8 cellular contexts compared by ENCODE assay signal in the genomic region with DNA sequence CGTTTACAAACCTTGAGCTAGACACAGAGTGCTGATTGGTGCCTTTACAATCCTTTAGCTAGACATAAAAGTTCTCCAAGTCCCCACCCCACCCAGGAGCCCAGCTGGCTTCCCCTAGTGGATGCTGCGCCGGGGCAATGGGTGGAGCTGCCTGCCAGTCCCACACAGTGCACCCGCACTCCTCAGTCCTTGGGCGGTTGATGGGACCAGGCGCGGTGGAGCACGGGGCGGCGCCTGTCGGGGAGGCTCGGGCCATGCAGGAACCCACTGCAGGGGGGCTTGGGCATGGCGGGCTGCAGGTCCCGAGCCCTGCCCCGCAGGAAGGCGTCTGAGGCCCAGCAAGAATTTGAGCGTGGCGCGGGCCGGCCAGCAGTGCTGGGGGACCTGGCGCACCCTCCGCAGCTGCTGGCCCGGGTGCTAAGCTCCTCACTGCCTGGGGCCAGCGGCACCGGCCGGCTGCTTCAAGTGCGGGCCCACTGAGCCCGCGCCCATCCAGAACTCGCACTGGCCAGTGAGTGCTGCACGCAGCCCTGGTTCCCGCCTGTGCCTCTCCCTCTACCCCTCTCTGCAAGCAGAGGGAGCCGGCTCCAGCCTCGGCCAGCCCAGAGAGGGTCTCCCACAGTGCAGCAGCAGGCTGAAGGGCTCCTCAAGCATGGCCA.
A peak's percentile ranks its signal among the peaks of the same experiment; 100 is the strongest.
DNase-seq lines count a peak whose midpoint lies in the region; ATAC-seq and TF ChIP-seq lines count a peak whose summit lies in the region.
"Not testable (repeated sequence)": the region's sequence is repeated elsewhere in the genome, so short reads cannot be mapped to it uniquely, and the experiment has no call there.

No MANE protein-coding gene starts in this region.

- not testable (repeated sequence) for H3K27ac ChIP-seq in testis, upper lobe of left lung

- H3K4me3 Mint-ChIP-seq in natural killer cell: peak overlapping the region; percentile 28
- not testable (repeated sequence) for H3K4me3 Mint-ChIP-seq in stimulated activated memory B cell treated with anti-CD40 and anti-IgM and Interleukin-4, amounts not matched to agents 10 μg/mL and 1 μg/mL and 100 μg/mL, for 72 hours; stimulated activated naive CD8-positive, alpha-beta T cell treated with anti-CD3 and anti-CD28 coated beads, Interleukin-15, Interleukin-2, amounts not matched to agents 100 ng/mL and 50 ng/mL, for 24 hours; stimulated activated naive CD8-positive, alpha-beta T cell treated with anti-CD3 and anti-CD28 coated beads, Interleukin-15, amount 100 ng/mL, for 72 hours

- intact Hi-C loops in Right ventricle myocardium inferior (cut with DNase I); natural killer cell (cut with micrococcal nuclease); testis (cut with DNase I; ENCODE audit: low total_unique reads): not testable (repeated sequence)

- not testable (repeated sequence) for H3K4me1 ChIP-seq in testis, upper lobe of left lung

- TF ChIP-seq CTCF in natural killer cell (IDR thresholded peaks at IDR 0.05); testis (IDR thresholded peaks at IDR 0.05); upper lobe of left lung (IDR thresholded peaks at IDR 0.05): not testable (repeated sequence)

- peak; percentile 6 for DNase-seq in activated gamma-delta T cell (lab: John Stamatoyannopoulos, UW)
- DNase-seq in Right ventricle myocardium inferior (ENCODE audit: missing footprints): peak; percentile 60
- not testable (repeated sequence) for DNase-seq in natural killer cell; stimulated activated naive CD8-positive, alpha-beta T cell treated with anti-CD3 and anti-CD28 coated beads, Interleukin-15, amount 100 ng/mL, for 72 hours
- DNase-seq in testis: peak; percentile 41
- DNase-seq in upper lobe of left lung: peak in 1 of 2 donors; percentile 72

- not testable (repeated sequence) for H3K27ac Mint-ChIP-seq in natural killer cell; stimulated activated memory B cell treated with anti-CD40 and anti-IgM and Interleukin-4, amounts not matched to agents 10 μg/mL and 1 μg/mL and 100 μg/mL, for 72 hours; stimulated activated naive CD8-positive, alpha-beta T cell treated with anti-CD3 and anti-CD28 coated beads, Interleukin-15, amount 100 ng/mL, for 72 hours
- H3K27ac Mint-ChIP-seq in stimulated activated naive CD8-positive, alpha-beta T cell treated with anti-CD3 and anti-CD28 coated beads, Interleukin-15, Interleukin-2, amounts not matched to agents 100 ng/mL and 50 ng/mL, for 24 hours: peak overlapping the region; percentile 50

- H3K4me1 Mint-ChIP-seq in natural killer cell; stimulated activated memory B cell treated with anti-CD40 and anti-IgM and Interleukin-4, amounts not matched to agents 10 μg/mL and 1 μg/mL and 100 μg/mL, for 72 hours; stimulated activated naive CD8-positive, alpha-beta T cell treated with anti-CD3 and anti-CD28 coated beads, Interleukin-15, Interleukin-2, amounts not matched to agents 100 ng/mL and 50 ng/mL, for 24 hours (ENCODE audit: low read depth); stimulated activated naive CD8-positive, alpha-beta T cell treated with anti-CD3 and anti-CD28 coated beads, Interleukin-15, amount 100 ng/mL, for 72 hours: not testable (repeated sequence)

- H3K4me3 ChIP-seq in testis: peak overlapping the region in 1 of 2 donors; percentile 15
- not testable (repeated sequence) for H3K4me3 ChIP-seq in upper lobe of left lung

- H3K9me3 ChIP-seq in testis, upper lobe of left lung: not testable (repeated sequence)

- not testable (repeated sequence) for H3K27me3 Mint-ChIP-seq in natural killer cell (ENCODE audit: low read depth in 2 of 2); stimulated activated memory B cell treated with anti-CD40 and anti-IgM and Interleukin-4, amounts not matched to agents 10 μg/mL and 1 μg/mL and 100 μg/mL, for 72 hours; stimulated activated naive CD8-positive, alpha-beta T cell treated with anti-CD3 and anti-CD28 coated beads, Interleukin-15, Interleukin-2, amounts not matched to agents 100 ng/mL and 50 ng/mL, for 24 hours; stimulated activated naive CD8-positive, alpha-beta T cell treated with anti-CD3 and anti-CD28 coated beads, Interleukin-15, amount 100 ng/mL, for 72 hours

- not testable (repeated sequence) for H3K36me3 Mint-ChIP-seq in natural killer cell; stimulated activated memory B cell treated with anti-CD40 and anti-IgM and Interleukin-4, amounts not matched to agents 10 μg/mL and 1 μg/mL and 100 μg/mL, for 72 hours; stimulated activated naive CD8-positive, alpha-beta T cell treated with anti-CD3 and anti-CD28 coated beads, Interleukin-15, Interleukin-2, amounts not matched to agents 100 ng/mL and 50 ng/mL, for 24 hours (ENCODE audit: low read depth)

- TF ChIP-seq POLR2A in testis (IDR thresholded peaks at IDR 0.05); upper lobe of left lung (IDR thresholded peaks at IDR 0.05): not testable (repeated sequence)

- not testable (repeated sequence) for H3K9me3 Mint-ChIP-seq in natural killer cell; stimulated activated naive CD8-positive, alpha-beta T cell treated with anti-CD3 and anti-CD28 coated beads, Interleukin-15, Interleukin-2, amounts not matched to agents 100 ng/mL and 50 ng/mL, for 24 hours
- peaks cover 10% of the 10 kb centered on the region for H3K9me3 Mint-ChIP-seq in stimulated activated memory B cell treated with anti-CD40 and anti-IgM and Interleukin-4, amounts not matched to agents 10 μg/mL and 1 μg/mL and 100 μg/mL, for 72 hours
- H3K9me3 Mint-ChIP-seq in stimulated activated naive CD8-positive, alpha-beta T cell treated with anti-CD3 and anti-CD28 coated beads, Interleukin-15, amount 100 ng/mL, for 72 hours: peaks cover 0 to 11% of the 10 kb centered on the region in 2 donors

- H3K27me3 ChIP-seq in testis, upper lobe of left lung: not testable (repeated sequence)

- not testable (repeated sequence) for H3K36me3 ChIP-seq in testis (ENCODE audit: low read depth, missing control alignments); upper lobe of left lung

- not testable (repeated sequence) for TF ChIP-seq EP300 in upper lobe of left lung (IDR thresholded peaks at IDR 0.05)

- ATAC-seq in Right ventricle myocardium inferior, natural killer cell: not testable (repeated sequence)
- ATAC-seq in stimulated activated memory B cell treated with anti-CD40 and anti-IgM and Interleukin-4, amounts not matched to agents 10 μg/mL and 1 μg/mL and 100 μg/mL, for 72 hours: peak; percentile 31
- ATAC-seq in stimulated activated naive CD8-positive, alpha-beta T cell treated with anti-CD3 and anti-CD28 coated beads, Interleukin-15, amount 100 ng/mL, for 72 hours: peak; percentile 46
- peak; percentile 17 to 37 for ATAC-seq in upper lobe of left lung (ENCODE audit: low FRiP score in 2 of 2)

- WGBS in testis, 2 donors: 43 to 86% methylated on average over 7 to 31 of the region's 34 CpGs
- WGBS in upper lobe of left lung, 2 donors: 94 to 100% methylated on average over 3 to 26 of the region's 34 CpGs
